In genomic region chr22:19172213-19173046, GRCh38 we compare ENCODE assay signal across 2 cellular contexts.
TF ChIP-seq lines count a peak whose summit lies in the region.

No MANE protein-coding gene starts in this region.

TF ChIP-seq in SK-N-SH, 30 proteins besides CTCF, POLR2A, EP300 and RAD21:
- TF ChIP-seq FOXM1 (IDR thresholded peaks at IDR 0.05; ENCODE audit: low read depth) (no peak), USF2 (IDR thresholded peaks at IDR 0.05; ENCODE audit: borderline replicate concordance, low read depth, low read length) (no peak), NRF1 (IDR thresholded peaks at IDR 0.05; ENCODE audit: low read depth, low read length) (no peak), POLR2AphosphoS5 (IDR thresholded peaks at IDR 0.05; ENCODE audit: low read depth, low read length) (no peak), TAF1 (IDR thresholded peaks at IDR 0.05; ENCODE audit: borderline replicate concordance, low read depth, low read length) (no peak), JUND (IDR thresholded peaks at IDR 0.05) (no peak), MEF2A (IDR thresholded peaks at IDR 0.05; ENCODE audit: borderline replicate concordance, low read depth) (no peak), GABPA (IDR thresholded peaks at IDR 0.05; ENCODE audit: low read depth) (no peak), FOXJ3 (CRISPR knock-in tag; IDR thresholded peaks at IDR 0.05) (no peak), ELF1 (IDR thresholded peaks at IDR 0.05) (no peak), RCOR1 (IDR thresholded peaks at IDR 0.05; ENCODE audit: low read length) (no peak)
- TF ChIP-seq, protein P1, sequence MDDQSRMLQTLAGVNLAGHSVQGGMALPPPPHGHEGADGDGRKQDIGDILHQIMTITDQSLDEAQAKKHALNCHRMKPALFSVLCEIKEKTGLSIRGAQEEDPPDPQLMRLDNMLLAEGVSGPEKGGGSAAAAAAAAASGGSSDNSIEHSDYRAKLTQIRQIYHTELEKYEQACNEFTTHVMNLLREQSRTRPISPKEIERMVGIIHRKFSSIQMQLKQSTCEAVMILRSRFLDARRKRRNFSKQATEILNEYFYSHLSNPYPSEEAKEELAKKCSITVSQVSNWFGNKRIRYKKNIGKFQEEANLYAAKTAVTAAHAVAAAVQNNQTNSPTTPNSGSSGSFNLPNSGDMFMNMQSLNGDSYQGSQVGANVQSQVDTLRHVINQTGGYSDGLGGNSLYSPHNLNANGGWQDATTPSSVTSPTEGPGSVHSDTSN (IDR thresholded peaks at IDR 0.05) = no peak

TF ChIP-seq in SK-N-SH treated with all-trans-retinoic acid at 6 μM for 48 hours, 23 proteins besides CTCF, POLR2A, EP300 and RAD21:
- no peak for TF ChIP-seq OSR1 (CRISPR knock-in tag; IDR thresholded peaks at IDR 0.05)
- TF ChIP-seq, protein P2, sequence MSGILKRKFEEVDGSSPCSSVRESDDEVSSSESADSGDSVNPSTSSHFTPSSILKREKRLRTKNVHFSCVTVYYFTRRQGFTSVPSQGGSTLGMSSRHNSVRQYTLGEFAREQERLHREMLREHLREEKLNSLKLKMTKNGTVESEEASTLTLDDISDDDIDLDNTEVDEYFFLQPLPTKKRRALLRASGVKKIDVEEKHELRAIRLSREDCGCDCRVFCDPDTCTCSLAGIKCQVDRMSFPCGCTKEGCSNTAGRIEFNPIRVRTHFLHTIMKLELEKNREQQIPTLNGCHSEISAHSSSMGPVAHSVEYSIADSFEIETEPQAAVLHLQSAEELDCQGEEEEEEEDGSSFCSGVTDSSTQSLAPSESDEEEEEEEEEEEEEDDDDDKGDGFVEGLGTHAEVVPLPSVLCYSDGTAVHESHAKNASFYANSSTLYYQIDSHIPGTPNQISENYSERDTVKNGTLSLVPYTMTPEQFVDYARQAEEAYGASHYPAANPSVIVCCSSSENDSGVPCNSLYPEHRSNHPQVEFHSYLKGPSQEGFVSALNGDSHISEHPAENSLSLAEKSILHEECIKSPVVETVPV (CRISPR knock-in tag; IDR thresholded peaks at IDR 0.05) = no peak
- no peak for TF ChIP-seq ZNF565 (CRISPR knock-in tag; conservative IDR thresholded peaks at IDR 0.05; ENCODE audit: low read depth)
- no peak for TF ChIP-seq TCF4 (CRISPR knock-in tag; IDR thresholded peaks at IDR 0.05; ENCODE audit: borderline replicate concordance)
- TF ChIP-seq, protein P3, sequence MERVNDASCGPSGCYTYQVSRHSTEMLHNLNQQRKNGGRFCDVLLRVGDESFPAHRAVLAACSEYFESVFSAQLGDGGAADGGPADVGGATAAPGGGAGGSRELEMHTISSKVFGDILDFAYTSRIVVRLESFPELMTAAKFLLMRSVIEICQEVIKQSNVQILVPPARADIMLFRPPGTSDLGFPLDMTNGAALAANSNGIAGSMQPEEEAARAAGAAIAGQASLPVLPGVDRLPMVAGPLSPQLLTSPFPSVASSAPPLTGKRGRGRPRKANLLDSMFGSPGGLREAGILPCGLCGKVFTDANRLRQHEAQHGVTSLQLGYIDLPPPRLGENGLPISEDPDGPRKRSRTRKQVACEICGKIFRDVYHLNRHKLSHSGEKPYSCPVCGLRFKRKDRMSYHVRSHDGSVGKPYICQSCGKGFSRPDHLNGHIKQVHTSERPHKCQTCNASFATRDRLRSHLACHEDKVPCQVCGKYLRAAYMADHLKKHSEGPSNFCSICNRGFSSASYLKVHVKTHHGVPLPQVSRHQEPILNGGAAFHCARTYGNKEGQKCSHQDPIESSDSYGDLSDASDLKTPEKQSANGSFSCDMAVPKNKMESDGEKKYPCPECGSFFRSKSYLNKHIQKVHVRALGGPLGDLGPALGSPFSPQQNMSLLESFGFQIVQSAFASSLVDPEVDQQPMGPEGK (CRISPR knock-in tag; IDR thresholded peaks at IDR 0.05; ENCODE audit: borderline replicate concordance) = no peak
- TF ChIP-seq, protein P4, sequence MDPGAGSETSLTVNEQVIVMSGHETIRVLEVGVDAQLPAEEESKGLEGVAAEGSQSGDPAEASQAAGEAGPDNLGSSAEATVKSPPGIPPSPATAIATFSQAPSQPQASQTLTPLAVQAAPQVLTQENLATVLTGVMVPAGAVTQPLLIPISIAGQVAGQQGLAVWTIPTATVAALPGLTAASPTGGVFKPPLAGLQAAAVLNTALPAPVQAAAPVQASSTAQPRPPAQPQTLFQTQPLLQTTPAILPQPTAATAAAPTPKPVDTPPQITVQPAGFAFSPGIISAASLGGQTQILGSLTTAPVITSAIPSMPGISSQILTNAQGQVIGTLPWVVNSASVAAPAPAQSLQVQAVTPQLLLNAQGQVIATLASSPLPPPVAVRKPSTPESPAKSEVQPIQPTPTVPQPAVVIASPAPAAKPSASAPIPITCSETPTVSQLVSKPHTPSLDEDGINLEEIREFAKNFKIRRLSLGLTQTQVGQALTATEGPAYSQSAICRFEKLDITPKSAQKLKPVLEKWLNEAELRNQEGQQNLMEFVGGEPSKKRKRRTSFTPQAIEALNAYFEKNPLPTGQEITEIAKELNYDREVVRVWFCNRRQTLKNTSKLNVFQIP (CRISPR knock-in tag; IDR thresholded peaks at IDR 0.05; ENCODE audit: borderline replicate concordance, low read depth) = no peak
- no peak for TF ChIP-seq ZNF8 (CRISPR knock-in tag; IDR thresholded peaks at IDR 0.05)
- TF ChIP-seq ZFP30 (CRISPR knock-in tag; IDR thresholded peaks at IDR 0.05) = no peak
- no peak for TF ChIP-seq CSDC2 (CRISPR knock-in tag; IDR thresholded peaks at IDR 0.05)
TF ChIP-seq in SK-N-SH treated with all-trans-retinoic acid at 6 μM for 48 hours: peak in this region for 0.
